24 cellular contexts compared by ENCODE assay signal in genomic region chr2:160683206-160683605, GRCh38.
"Had no signal": no experiment of that assay in that cellular context is flagged by ENCODE, and none has a peak within 500 bp of the region (broad histone marks: within the 10 kb centered on the region; RNA-seq: fewer than 3 reads in every experiment).

No MANE protein-coding gene starts in this region.

- DNase-seq: colonic mucosa; cortex of kidney; effector CD8-positive, alpha-beta T cell; effector memory CD8-positive, alpha-beta T cell; endodermal cell; foreskin keratinocyte; heart left ventricle; hypothalamus; immature natural killer cell; islet precursor cell; kidney; kidney glomerular epithelial cell; left colon; left ventricle myocardium inferior; lower lobe of right lung; mesenchymal stem cell; mucosa of descending colon; naive B cell had no signal

- H3K27me3 ChIP-seq: colonic mucosa, esophagus muscularis mucosa, foreskin keratinocyte, gastroesophageal sphincter, heart left ventricle, hepatocyte had no signal

- ATAC-seq: effector memory CD8-positive, alpha-beta T cell; foreskin keratinocyte; gastroesophageal sphincter; left colon; left lobe of liver; lower lobe of right lung; mucosa of descending colon had no signal

- H3K4me3 ChIP-seq: colonic mucosa, esophagus muscularis mucosa, gastroesophageal sphincter, heart left ventricle, hepatocyte, left ventricle myocardium inferior, lower lobe of right lung, mucosa of descending colon had no signal

- FAIRE-seq: endometrium, frontal cortex, kidney had no signal

- H3K36me3 ChIP-seq: colonic mucosa, esophagus muscularis mucosa, gastroesophageal sphincter, heart left ventricle, left ventricle myocardium inferior, lower lobe of right lung had no signal
